Comparison of ENCODE assay signal across 14 cellular contexts in the genomic region with DNA sequence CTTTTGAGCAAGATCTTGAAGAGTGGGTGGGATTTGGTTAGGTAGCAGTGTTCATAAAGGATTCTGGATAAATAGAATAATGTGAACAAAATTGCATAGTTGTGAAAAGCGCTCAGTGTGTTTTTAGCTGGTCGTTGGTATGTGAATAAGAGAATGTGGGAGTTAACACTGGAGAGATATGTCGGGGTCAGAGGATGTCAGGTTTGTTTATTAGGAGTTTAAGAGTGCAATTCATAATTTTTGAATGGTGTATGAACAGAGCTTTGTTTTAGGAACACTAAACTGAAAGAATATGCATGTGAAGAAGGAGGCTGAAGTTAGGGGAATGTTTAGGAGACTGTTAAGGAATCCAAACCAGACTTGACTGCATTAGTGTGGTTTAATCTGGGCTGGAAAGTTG. TPM values are rescaled to one million over a fixed set of nuclear protein-coding genes. Genes with fewer than 3 reads are reported as not detected.
DNase-seq lines count a peak whose midpoint lies in the region; ATAC-seq and TF ChIP-seq lines count a peak whose summit lies in the region.
"Had no signal": no experiment of that assay in that cellular context is flagged by ENCODE, and none has a peak within 500 bp of the region (broad histone marks: within the 10 kb centered on the region; RNA-seq: fewer than 3 reads in every experiment).

No MANE protein-coding gene starts in this region.

- peak overlapping the region; percentile 29 for H3K27ac ChIP-seq in osteoblast (ENCODE audit: low read depth, low read length)

- no peak overlapping the region for H3K4me2 ChIP-seq in osteoblast (ENCODE audit: insufficient read depth, low read length)

- no peaks in the 10 kb centered on the region for H3K9me3 Mint-ChIP-seq in stimulated activated naive CD8-positive, alpha-beta T cell treated with anti-CD3 and anti-CD28 coated beads, Interleukin-15, Interleukin-2, amounts not matched to agents 100 ng/mL and 50 ng/mL, for 24 hours
- H3K9me3 Mint-ChIP-seq in chondrocyte (ENCODE audit: low read depth), result no peaks in the 10 kb centered on the region
- H3K9me3 Mint-ChIP-seq: CD4-positive, alpha-beta memory T cell; H9 had no signal

- no peaks in the 10 kb centered on the region for H4K20me1 ChIP-seq in osteoblast (ENCODE audit: insufficient read depth, low read length)

- H3K79me2 ChIP-seq in osteoblast (ENCODE audit: insufficient read depth, low read length), result peaks cover 25% of the 10 kb centered on the region

- peaks cover 9% of the 10 kb centered on the region for H3K4me1 Mint-ChIP-seq in stimulated activated naive CD8-positive, alpha-beta T cell treated with anti-CD3 and anti-CD28 coated beads, Interleukin-15, Interleukin-2, amounts not matched to agents 100 ng/mL and 50 ng/mL, for 24 hours (ENCODE audit: low read depth)
- H3K4me1 Mint-ChIP-seq in chondrocyte (ENCODE audit: low read depth), result peaks cover 12% of the 10 kb centered on the region
- H3K4me1 Mint-ChIP-seq: H9 had no signal

- no peaks in the 10 kb centered on the region for H3K27me3 Mint-ChIP-seq in stimulated activated naive CD8-positive, alpha-beta T cell treated with anti-CD3 and anti-CD28 coated beads, Interleukin-15, Interleukin-2, amounts not matched to agents 100 ng/mL and 50 ng/mL, for 24 hours
- no peaks in the 10 kb centered on the region for H3K27me3 Mint-ChIP-seq in chondrocyte (ENCODE audit: low read depth)
- H3K27me3 Mint-ChIP-seq: CD4-positive, alpha-beta memory T cell had no signal

- peak overlapping the region; percentile 6 for H3K27ac Mint-ChIP-seq in stimulated activated naive CD8-positive, alpha-beta T cell treated with anti-CD3 and anti-CD28 coated beads, Interleukin-15, Interleukin-2, amounts not matched to agents 100 ng/mL and 50 ng/mL, for 24 hours
- H3K27ac Mint-ChIP-seq in chondrocyte (ENCODE audit: unreplicated experiment), result peak overlapping the region; percentile 50
- H3K27ac Mint-ChIP-seq: H9 had no signal

- ATAC-seq in stimulated activated naive CD8-positive, alpha-beta T cell treated with anti-CD3 and anti-CD28 coated beads, Interleukin-15, Interleukin-2, amounts not matched to agents 100 U/mL and 50 U/mL, for 24 hours, result no peak
- ATAC-seq in HG03342 (IDR thresholded peaks at IDR 0.05; ENCODE audit: unreplicated experiment) (no peak), HG02623 (IDR thresholded peaks at IDR 0.05; ENCODE audit: unreplicated experiment) (no peak), HG03460 (IDR thresholded peaks at IDR 0.05; ENCODE audit: unreplicated experiment) (no peak)

- peaks cover 76% of the 10 kb centered on the region for H3K36me3 Mint-ChIP-seq in stimulated activated naive CD8-positive, alpha-beta T cell treated with anti-CD3 and anti-CD28 coated beads, Interleukin-15, Interleukin-2, amounts not matched to agents 100 ng/mL and 50 ng/mL, for 24 hours (ENCODE audit: low read depth)
- peaks cover 24% of the 10 kb centered on the region for H3K36me3 Mint-ChIP-seq in chondrocyte (ENCODE audit: low read depth)

- no peaks in the 10 kb centered on the region for H3K9me3 ChIP-seq in osteoblast (ENCODE audit: low read depth, low read length)
- H3K9me3 ChIP-seq: BE2C had no signal

- H3K36me3 ChIP-seq in osteoblast (ENCODE audit: insufficient read depth, low read length), result peaks cover 71% of the 10 kb centered on the region

- DNase-seq in stimulated activated naive CD8-positive, alpha-beta T cell treated with anti-CD3 and anti-CD28 coated beads, Interleukin-15, Interleukin-2, amounts not matched to agents 100 U/mL and 50 U/mL, for 24 hours, result no peak
- DNase-seq in chondrocyte (ENCODE audit: low spot score) (no peak), osteoblast (ENCODE audit: insufficient read length, low spot score, missing footprints) (peak; percentile 27)
- DNase-seq: BE2C; CD4-positive, alpha-beta memory T cell; DMS79 treated with DMSO at 0.1 percent for 48 hours; H9; NCI-H146; NCI-H2081 treated with DMSO at 0.1 percent for 48 hours; NCI-H524 had no signal

- no peaks in the 10 kb centered on the region for H3K4me1 ChIP-seq in osteoblast (ENCODE audit: insufficient read depth, low read length)
- H3K4me1 ChIP-seq: BE2C had no signal

- TF ChIP-seq CTCF in chondrocyte (IDR thresholded peaks at IDR 0.05) (no peak), osteoblast (IDR thresholded peaks at IDR 0.05; ENCODE audit: extremely low read depth, low read depth, low read length) (no peak)

- no peak overlapping the region for H2AFZ ChIP-seq in osteoblast (ENCODE audit: low read length)

- no peaks in the 10 kb centered on the region for H3K27me3 ChIP-seq in osteoblast (ENCODE audit: insufficient read depth, low read length)
- H3K27me3 ChIP-seq: BE2C had no signal

- no peak overlapping the region for H3K4me3 Mint-ChIP-seq in stimulated activated naive CD8-positive, alpha-beta T cell treated with anti-CD3 and anti-CD28 coated beads, Interleukin-15, Interleukin-2, amounts not matched to agents 100 ng/mL and 50 ng/mL, for 24 hours
- H3K4me3 Mint-ChIP-seq in chondrocyte (ENCODE audit: unreplicated experiment), result no peak overlapping the region
- H3K4me3 Mint-ChIP-seq: H9 had no signal

- no peak overlapping the region for H3K4me3 ChIP-seq in osteoblast (ENCODE audit: insufficient read depth, low read length)

RNA-seq across cellular contexts. Expression of a gene that starts 9.4 kb away (rescaled TPM):
- total RNA-seq in chondrocyte (20.9 to 27.0 TPM (median 22.5 TPM) in 3 replicates), osteoblast (47.4 TPM in 2 replicates)

RNA-seq across cellular contexts. Expression of a gene that starts 14.7 kb away (rescaled TPM):
- total RNA-seq in chondrocyte (8.8 to 11.0 TPM (median 10.7 TPM) in 3 replicates), osteoblast (35.1 TPM in 2 replicates)

RNA-seq across cellular contexts. Expression of a gene that starts 39.6 kb away (rescaled TPM):
- total RNA-seq in chondrocyte (126 to 132 TPM (median 127 TPM) in 3 replicates), osteoblast (155 and 163 TPM in 2 replicates)

RNA-seq across cellular contexts. Expression of a gene that starts 41.2 kb away (rescaled TPM):
- total RNA-seq in chondrocyte (19.8 to 26.1 TPM (median 22.0 TPM) in 3 replicates), osteoblast (26.5 and 27.5 TPM in 2 replicates)
